17 cellular contexts compared by ENCODE assay signal in the genomic region with DNA sequence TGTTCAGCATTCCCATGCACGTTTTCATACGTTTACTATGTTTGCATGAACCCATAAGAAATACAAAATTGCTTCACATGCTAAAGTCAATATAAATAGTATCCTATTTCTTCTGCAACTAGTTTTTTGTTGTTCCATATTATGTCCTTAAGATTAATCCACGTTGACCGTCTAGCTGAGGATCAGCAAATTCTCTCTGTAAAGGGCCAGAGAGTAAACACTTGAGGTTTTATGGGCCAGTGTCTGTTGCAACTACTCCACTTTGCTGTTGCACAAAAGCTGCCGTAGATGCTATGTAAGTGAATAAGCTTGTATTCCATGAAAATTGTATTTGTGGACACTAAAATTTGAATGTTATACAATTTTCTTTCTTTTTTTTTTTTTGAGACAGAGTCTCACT. TPM values are rescaled to one million over a fixed set of nuclear protein-coding genes. Genes with fewer than 3 reads are reported as not detected.
DNase-seq lines count a peak whose midpoint lies in the region; TF ChIP-seq lines count a peak whose summit lies in the region.
"Had no signal": no experiment of that assay in that cellular context is flagged by ENCODE, and none has a peak within 500 bp of the region (broad histone marks: within the 10 kb centered on the region; RNA-seq: fewer than 3 reads in every experiment).

No MANE protein-coding gene starts in this region.

- H3K4me3 ChIP-seq in fibroblast of villous mesenchyme (ENCODE audit: low read depth, low read length), result no peak overlapping the region
- H3K4me3 ChIP-seq in esophagus muscularis mucosa, result no peak overlapping the region
- H3K4me3 ChIP-seq: HAP-1 had no signal

- no peak for TF ChIP-seq CTCF in C4-2B (conservative IDR thresholded peaks at IDR 0.05)
- TF ChIP-seq CTCF in fibroblast of villous mesenchyme (IDR thresholded peaks at IDR 0.05; ENCODE audit: insufficient read depth, low read depth, low read length), result no peak
- no peak for TF ChIP-seq CTCF in esophagus muscularis mucosa (IDR thresholded peaks at IDR 0.05)

- no peaks in the 10 kb centered on the region for H3K4me1 ChIP-seq in esophagus muscularis mucosa
- H3K4me1 ChIP-seq: Caco-2, HAP-1 had no signal

- H3K27ac ChIP-seq in C4-2B, result peak overlapping the region; percentile 42; the same call in 1 of the 2 replicates
- no peak overlapping the region for H3K27ac ChIP-seq in esophagus muscularis mucosa (replicated peaks in 1 of 4)

- DNase-seq in DMS79 (lab: John Stamatoyannopoulos, UW) (peak; percentile 43), NCI-H510A (lab: John Stamatoyannopoulos, UW) (peak; percentile 60), fibroblast of villous mesenchyme (ENCODE audit: low read depth) (peak; percentile 58), hypothalamus (lab: John Stamatoyannopoulos, UW) (no peak), esophagus muscularis mucosa (ENCODE audit: extremely low spot score) (no peak), EL (no peak), T1000 (lab: John Stamatoyannopoulos, UW) (no peak)
- DNase-seq: C1 segment of cervical spinal cord; Caco-2; CD4-positive, CD25-positive, alpha-beta regulatory T cell; CD8-positive, alpha-beta T cell; DMS153; GF-D8; GOT3; HFFc6 had no signal

- peaks cover 0 to 22% (median 10%) of the 10 kb centered on the region in 4 donors for H3K36me3 ChIP-seq in esophagus muscularis mucosa

- H3K9me3 ChIP-seq in esophagus muscularis mucosa, result no peaks in the 10 kb centered on the region
- H3K9me3 ChIP-seq: Caco-2, HAP-1 had no signal

- no peak for TF ChIP-seq POLR2A in esophagus muscularis mucosa (IDR thresholded peaks at IDR 0.05; ENCODE audit: low read depth)

- no peak for TF ChIP-seq EP300 in esophagus muscularis mucosa (IDR thresholded peaks at IDR 0.05)

- intact Hi-C loops in esophagus muscularis mucosa (cut with DNase I), result no loop called here

- no peaks in the 10 kb centered on the region for H3K27me3 ChIP-seq in esophagus muscularis mucosa

- 71% methylated on average over 5 of the region's 5 CpGs for WGBS in esophagus muscularis mucosa

RNA-seq across cellular contexts. Expression of a gene that starts 21.1 kb away (rescaled TPM):
- total RNA-seq in fibroblast of villous mesenchyme (3.9 and 4.2 TPM in 2 replicates), esophagus muscularis mucosa (10 to 100 TPM; 10.4 to 24.4 (median 13.3) TPM)

Comparison
In these comparisons a context has a peak if more than half of its experiments do, and no peak if none do; other contexts are left out.
1. DNase-seq: peak in DMS79 (single experiment), NCI-H510A (single experiment) and fibroblast of villous mesenchyme (single experiment); none in hypothalamus (0 of 51), esophagus muscularis mucosa (single experiment), EL (single experiment) and T1000 (single experiment).